In genomic region chr6:26956601-26957184, GRCh38 we compare ENCODE assay signal across 8 cellular contexts.
DNase-seq lines count a peak whose midpoint lies in the region; ATAC-seq and TF ChIP-seq lines count a peak whose summit lies in the region.
"Not testable (repeated sequence)": the region's sequence is repeated elsewhere in the genome, so short reads cannot be mapped to it uniquely, and the experiment has no call there.

No MANE protein-coding gene starts in this region.

- H3K27me3 Mint-ChIP-seq in activated T-helper 17 cell treated with anti-CD3 and anti-CD28 coated beads, Interleukin-2, amount 50 U/mL, for 72 hours; memory B cell: not testable (repeated sequence)

- DNase-seq in NCI-H1694 (lab: John Stamatoyannopoulos, UW) (peak; percentile 27), SKM-1 treated with dmso at 0.1 percent for 144 hours (lab: John Stamatoyannopoulos, UW; ENCODE audit: unreplicated experiment) (peak; percentile 8), memory B cell (ENCODE audit: low spot score in 2 of 2) (peak; percentile 78 to 89)
- not testable (repeated sequence) for DNase-seq in epithelial cell of proximal tubule (ENCODE audit: low read depth)
- DNase-seq in stimulated activated CD4-positive, alpha-beta T cell treated with anti-CD3 and anti-CD28 coated beads, Interleukin-15, amount 100 ng/mL, for 24 hours = peak; percentile 88

- TF ChIP-seq POLR2A in GM18526 (IDR thresholded peaks at IDR 0.05; ENCODE audit: extremely low read depth, insufficient read length) = peak; percentile 22

- not testable (repeated sequence) for H3K4me1 Mint-ChIP-seq in activated T-helper 17 cell treated with anti-CD3 and anti-CD28 coated beads, Interleukin-2, amount 50 U/mL, for 72 hours; memory B cell

- H3K27ac Mint-ChIP-seq in activated T-helper 17 cell treated with anti-CD3 and anti-CD28 coated beads, Interleukin-2, amount 50 U/mL, for 72 hours = peak overlapping the region; percentile 79
- peak overlapping the region; percentile 62 for H3K27ac Mint-ChIP-seq in memory B cell

- peak overlapping the region; percentile 55 for H3K4me3 ChIP-seq in epithelial cell of proximal tubule (ENCODE audit: low read depth, low read length)

- H3K9me3 Mint-ChIP-seq in activated T-helper 17 cell treated with anti-CD3 and anti-CD28 coated beads, Interleukin-2, amount 50 U/mL, for 72 hours; memory B cell: not testable (repeated sequence)

- peak overlapping the region; percentile 79 for H3K4me3 Mint-ChIP-seq in activated T-helper 17 cell treated with anti-CD3 and anti-CD28 coated beads, Interleukin-2, amount 50 U/mL, for 72 hours
- peak overlapping the region; percentile 88 for H3K4me3 Mint-ChIP-seq in memory B cell

- peak; percentile 93 for ATAC-seq in activated T-helper 17 cell treated with anti-CD3 and anti-CD28 coated beads, Interleukin-2, amount 50 U/mL, for 72 hours (replicated peaks)
- peak; percentile 82 for ATAC-seq in memory B cell (ENCODE audit: low read depth)

- TF ChIP-seq CTCF in 22Rv1 (IDR thresholded peaks at IDR 0.05) (peak; percentile 76), epithelial cell of proximal tubule (conservative IDR thresholded peaks at IDR 0.05; ENCODE audit: low read depth, low read length) (peak; percentile 50)

- peak overlapping the region; percentile 95 for H3K27ac ChIP-seq in 22Rv1

- not testable (repeated sequence) for H3K36me3 Mint-ChIP-seq in activated T-helper 17 cell treated with anti-CD3 and anti-CD28 coated beads, Interleukin-2, amount 50 U/mL, for 72 hours (ENCODE audit: low read depth); memory B cell
